10 cellular contexts compared by ENCODE assay signal in genomic region chr15:99487337-99487730, GRCh38.
DNase-seq lines count a peak whose midpoint lies in the region; ATAC-seq and TF ChIP-seq lines count a peak whose summit lies in the region.
"Had no signal": no experiment of that assay in that cellular context is flagged by ENCODE, and none has a peak within 500 bp of the region (broad histone marks: within the 10 kb centered on the region; RNA-seq: fewer than 3 reads in every experiment).

No MANE protein-coding gene starts in this region.

- no peaks in the 10 kb centered on the region for H3K9me3 Mint-ChIP-seq in T-cell
- H3K9me3 Mint-ChIP-seq: activated naive CD4-positive, alpha-beta T cell treated with anti-CD3 and anti-CD28 coated beads, Interleukin-2, amount 50 U/mL, for 72 hours had no signal

- H3K4me3 ChIP-seq in right cardiac atrium (ENCODE audit: low read length) = no peak overlapping the region
- H3K4me3 ChIP-seq in stomach = peak overlapping the region in 1 of 4 donors; percentile 47

- no peak for ATAC-seq in T-cell (replicated peaks in 1 of 4)
- ATAC-seq in right cardiac atrium = no peak
- ATAC-seq in GM18870 (IDR thresholded peaks at IDR 0.05; ENCODE audit: unreplicated experiment) = no peak
- ATAC-seq: activated naive CD4-positive, alpha-beta T cell treated with anti-CD3 and anti-CD28 coated beads, Interleukin-2, amount 50 U/mL, for 72 hours had no signal

- no peaks in the 10 kb centered on the region for H3K36me3 ChIP-seq in stomach

- in situ Hi-C loops in GM13976 (cut with MboI; ENCODE audit: low sequenced_read_pairs, unreplicated experiment) = no loop called here

- no peak for TF ChIP-seq POLR2A in stomach (IDR thresholded peaks at IDR 0.05)

- H3K27me3 ChIP-seq in right cardiac atrium (ENCODE audit: control insufficient read depth, insufficient read depth) (no peaks in the 10 kb centered on the region), stomach (no peaks in the 10 kb centered on the region)

- CTCF ChIA-PET in T-cell (lab: Charles Lee) = no interaction called here

- intact Hi-C loops in right cardiac atrium (cut with DNase I) (no loop called here), stomach (cut with DNase I; ENCODE audit: low total_unique reads) (no loop called here)

- peak; percentile 36 for DNase-seq in NCI-H2171 treated with DMSO at 0.1 percent for 48 hours (lab: John Stamatoyannopoulos, UW)
- DNase-seq in NCI-H2171 (lab: John Stamatoyannopoulos, UW) = no peak
- no peak for DNase-seq in T-cell
- DNase-seq in right cardiac atrium = no peak
- DNase-seq in stomach = no peak
- DNase-seq in GM13976 (ENCODE audit: low spot score) = no peak
- no peak for DNase-seq in OCI-M2 (lab: John Stamatoyannopoulos, UW; ENCODE audit: unreplicated experiment)
- DNase-seq: T-helper 9 cell had no signal

- 90% methylated on average over 5 of the region's 5 CpGs for WGBS in right cardiac atrium
- WGBS in stomach, 5 donors = 89 to 94% (median 89%) methylated on average over 5 of the region's 5 CpGs

- TF ChIP-seq EP300 in stomach (IDR thresholded peaks at IDR 0.05) = no peak

- H3K4me3 Mint-ChIP-seq in T-cell = peak overlapping the region in 2 of 3 donors; percentile 32 to 79

- peak overlapping the region; percentile 83 for H3K27ac ChIP-seq in right cardiac atrium (ENCODE audit: low read length)
- H3K27ac ChIP-seq in stomach = peak overlapping the region in 3 of 5 donors; percentile 63 to 76 (median 68)

- peaks cover 11% of the 10 kb centered on the region for H3K4me1 ChIP-seq in right cardiac atrium (ENCODE audit: control insufficient read depth, insufficient read depth, low read length)
- peaks cover 8 to 23% (median 19%) of the 10 kb centered on the region in 4 donors for H3K4me1 ChIP-seq in stomach

- H3K27me3 Mint-ChIP-seq in T-cell = peaks cover 0 to 21% of the 10 kb centered on the region in 2 donors

- H3K36me3 Mint-ChIP-seq in T-cell = no peaks in the 10 kb centered on the region
- H3K36me3 Mint-ChIP-seq: activated naive CD4-positive, alpha-beta T cell treated with anti-CD3 and anti-CD28 coated beads, Interleukin-2, amount 50 U/mL, for 72 hours had no signal

- POLR2A ChIA-PET in T-cell (lab: Charles Lee) = no interaction called here

- H3K9me3 ChIP-seq in right cardiac atrium (ENCODE audit: control insufficient read depth, low read length) = no peaks in the 10 kb centered on the region
- H3K9me3 ChIP-seq in stomach = no peaks in the 10 kb centered on the region

- TF ChIP-seq CTCF in stomach (IDR thresholded peaks at IDR 0.05) = no peak
- no peak for TF ChIP-seq CTCF in GM13976 (IDR thresholded peaks at IDR 0.05; ENCODE audit: borderline replicate concordance, control extremely low read depth, extremely low read depth, insufficient read depth, missing control alignments)

- no peak overlapping the region for H3K27ac Mint-ChIP-seq in T-cell

- H3K4me1 Mint-ChIP-seq in T-cell = peaks cover 20 to 21% (median 20%) of the 10 kb centered on the region in 3 donors
